ENCODE assay signal across 1 cellular context in genomic region chr19:12952488-12953455, GRCh38.
TF ChIP-seq lines count a peak whose summit lies in the region.

No MANE protein-coding gene starts in this region.

TF ChIP-seq in WTC11, 78 proteins besides CTCF, POLR2A, EP300 and RAD21 (continued from another document):
- no peak for TF ChIP-seq ARID4B (CRISPR knock-in tag; IDR thresholded peaks at IDR 0.05; ENCODE audit: borderline replicate concordance)
